Comparison of ENCODE assay signal across 8 cellular contexts in the genomic region with DNA sequence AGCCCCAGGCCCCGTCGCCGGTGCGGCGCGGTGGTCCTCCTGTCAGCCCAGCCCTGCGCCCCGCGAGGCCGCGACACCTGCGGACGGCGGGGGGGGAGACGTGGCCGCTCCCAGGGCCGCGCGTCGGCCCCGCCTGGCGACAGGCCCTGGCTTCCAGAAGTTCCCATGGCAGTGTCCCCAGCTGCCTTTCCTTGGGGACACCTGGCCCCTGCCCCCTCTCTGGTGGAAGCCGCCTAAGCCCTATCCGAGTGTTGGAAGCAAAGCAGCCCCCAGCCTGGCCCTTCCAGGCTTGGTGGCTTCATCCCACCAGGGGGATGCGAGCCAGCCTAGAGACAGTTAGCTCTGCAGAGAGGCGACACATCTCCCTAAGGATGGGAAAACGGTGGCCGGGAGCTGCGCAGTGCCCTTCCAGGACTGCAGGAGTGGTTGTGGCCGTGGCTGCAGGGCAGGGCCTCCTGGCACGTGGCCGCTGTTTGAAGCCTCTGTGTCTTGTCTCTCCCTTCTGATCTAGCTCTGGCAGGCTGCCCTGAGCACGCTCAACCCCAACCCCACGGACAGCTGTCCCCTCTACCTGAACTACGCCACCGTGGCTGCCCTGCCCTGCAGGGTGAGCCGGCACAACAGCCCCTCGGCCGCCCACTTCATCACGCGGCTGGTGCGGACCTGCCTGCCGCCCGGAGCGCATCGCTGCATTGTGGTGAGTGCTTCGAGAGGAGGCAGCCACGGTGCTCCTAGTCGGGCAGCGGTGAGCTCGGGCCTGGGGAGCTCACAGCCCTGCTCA. TPM values are rescaled to one million over a fixed set of nuclear protein-coding genes. Genes with fewer than 3 reads are reported as not detected.
DNase-seq lines count a peak whose midpoint lies in the region; ATAC-seq and TF ChIP-seq lines count a peak whose summit lies in the region.

No MANE protein-coding gene starts in this region.

- peaks cover 14% of the 10 kb centered on the region for H3K4me1 Mint-ChIP-seq in endothelial cell (ENCODE audit: unreplicated experiment)
- H3K4me1 Mint-ChIP-seq in natural killer cell treated with Interleukin-12 subunit alpha and Interleukin-12 subunit beta and Interleukin-15 and Interleukin-18, amount 100 ng/mL, for 72 hours (ENCODE audit: low read depth in 2 of 2): peaks cover 4 to 14% of the 10 kb centered on the region in 2 donors

- H3K9me3 Mint-ChIP-seq in endothelial cell (ENCODE audit: unreplicated experiment): no peaks in the 10 kb centered on the region
- H3K9me3 Mint-ChIP-seq in natural killer cell treated with Interleukin-12 subunit alpha and Interleukin-12 subunit beta and Interleukin-15 and Interleukin-18, amount 100 ng/mL, for 72 hours: no peaks in the 10 kb centered on the region

- H3K27me3 Mint-ChIP-seq in endothelial cell (ENCODE audit: unreplicated experiment): peaks cover 11% of the 10 kb centered on the region
- H3K27me3 Mint-ChIP-seq in natural killer cell treated with Interleukin-12 subunit alpha and Interleukin-12 subunit beta and Interleukin-15 and Interleukin-18, amount 100 ng/mL, for 72 hours: no peaks in the 10 kb centered on the region

- H3K27ac Mint-ChIP-seq in endothelial cell (ENCODE audit: unreplicated experiment): no peak overlapping the region
- peak overlapping the region; percentile 45 to 66 for H3K27ac Mint-ChIP-seq in natural killer cell treated with Interleukin-12 subunit alpha and Interleukin-12 subunit beta and Interleukin-15 and Interleukin-18, amount 100 ng/mL, for 72 hours

- H3K4me3 Mint-ChIP-seq in endothelial cell (ENCODE audit: unreplicated experiment): peak overlapping the region; percentile 37
- H3K4me3 Mint-ChIP-seq in natural killer cell treated with Interleukin-12 subunit alpha and Interleukin-12 subunit beta and Interleukin-15 and Interleukin-18, amount 100 ng/mL, for 72 hours: peak overlapping the region; percentile 73

- H3K4me3 ChIP-seq in GM12865 (ENCODE audit: low read depth, low read length): peak overlapping the region; percentile 60

- peak; percentile 18 for DNase-seq in GM12865 (ENCODE audit: low read depth)
- peak; percentile 36 for DNase-seq in SW480 (ENCODE audit: low spot score)
- DNase-seq in endothelial cell (ENCODE audit: low spot score): no peak
- no peak for DNase-seq in natural killer cell treated with Interleukin-12 subunit alpha and Interleukin-12 subunit beta and Interleukin-15 and Interleukin-18, amount 100 ng/mL, for 72 hours (ENCODE audit: low spot score)
- no peak for DNase-seq in AML-193 (lab: John Stamatoyannopoulos, UW)
- DNase-seq in NOMO-1 treated with dmso at 0.1 percent for 144 hours (lab: John Stamatoyannopoulos, UW; ENCODE audit: unreplicated experiment): no peak

- TF ChIP-seq CTCF in GM12865 (IDR thresholded peaks at IDR 0.05; ENCODE audit: insufficient read depth, low read depth, low read length, missing control alignments) (no peak), endothelial cell (IDR thresholded peaks at IDR 0.05; ENCODE audit: unreplicated experiment) (no peak)

- H3K36me3 Mint-ChIP-seq in endothelial cell (ENCODE audit: low read depth, unreplicated experiment): peaks cover 12% of the 10 kb centered on the region
- no peaks in the 10 kb centered on the region for H3K36me3 Mint-ChIP-seq in natural killer cell treated with Interleukin-12 subunit alpha and Interleukin-12 subunit beta and Interleukin-15 and Interleukin-18, amount 100 ng/mL, for 72 hours

- peak; percentile 2 for ATAC-seq in HG02610 (IDR thresholded peaks at IDR 0.05; ENCODE audit: unreplicated experiment)
- ATAC-seq in natural killer cell treated with Interleukin-12 subunit alpha and Interleukin-12 subunit beta and Interleukin-15 and Interleukin-18, amount 100 ng/mL, for 72 hours: peak in 1 of 2 donors; percentile 42
- no peak for ATAC-seq in GM21723 (IDR thresholded peaks at IDR 0.05; ENCODE audit: unreplicated experiment)

RNA-seq across cellular contexts. Expression of gene NPEPL1, which starts 0.8 kb away (rescaled TPM):
- 37.6 TPM for total RNA-seq in endothelial cell (ENCODE audit: unreplicated experiment)
- total RNA-seq in natural killer cell treated with Interleukin-12 subunit alpha and Interleukin-12 subunit beta and Interleukin-15 and Interleukin-18, amount 100 ng/mL, for 72 hours: 10 to 100 TPM; 23.6 to 30.4 TPM

RNA-seq across cellular contexts. Expression of gene STX16, which starts 42.3 kb away (rescaled TPM):
- total RNA-seq in endothelial cell (ENCODE audit: unreplicated experiment): 77.9 TPM
- total RNA-seq in natural killer cell treated with Interleukin-12 subunit alpha and Interleukin-12 subunit beta and Interleukin-15 and Interleukin-18, amount 100 ng/mL, for 72 hours: 10 to 100 TPM; 92.4 to 92.8 TPM

Comparison
In these comparisons a context has a peak if more than half of its experiments do, and no peak if none do; other contexts are left out.
1. DNase-seq: peak in GM12865 (single experiment) and SW480 (single experiment); none in endothelial cell (single experiment), natural killer cell treated with Interleukin-12 subunit alpha and Interleukin-12 subunit beta and Interleukin-15 and Interleukin-18, amount 100 ng/mL, for 72 hours (single experiment), AML-193 (0 of 2) and NOMO-1 treated with dmso at 0.1 percent for 144 hours (single experiment).